Comparison of ENCODE assay signal across 22 cellular contexts in the genomic region with DNA sequence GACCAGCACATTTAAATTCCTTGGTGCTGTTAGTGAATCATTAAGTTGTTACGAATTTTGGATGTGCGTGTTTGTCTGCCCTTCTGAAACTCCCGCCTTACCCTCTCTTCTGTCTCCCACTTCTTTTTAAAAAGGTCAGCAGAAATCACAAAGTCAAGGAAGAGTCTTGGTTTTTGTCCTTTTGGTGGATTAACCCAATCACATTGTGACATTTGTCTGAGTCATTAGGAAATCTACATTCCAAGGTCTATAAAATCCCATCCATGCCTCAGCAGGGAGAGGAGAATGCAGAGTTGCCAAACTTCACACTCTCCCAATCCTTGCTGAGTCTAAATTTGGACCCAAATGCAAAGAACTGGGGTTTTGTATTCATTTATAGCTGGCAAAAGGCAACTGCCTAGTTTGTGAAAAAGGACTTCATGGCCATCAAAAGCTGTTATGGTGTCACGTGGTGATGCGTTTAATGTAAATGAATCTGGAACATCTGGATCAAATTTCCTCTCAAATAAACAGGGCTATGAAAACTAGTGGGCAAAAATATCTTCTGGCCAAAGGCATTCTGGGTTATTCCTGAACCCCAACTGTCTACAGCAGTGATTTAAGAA.
A peak's percentile ranks its signal among the peaks of the same experiment; 100 is the strongest.
DNase-seq lines count a peak whose midpoint lies in the region; ATAC-seq and TF ChIP-seq lines count a peak whose summit lies in the region.
"Had no signal": no experiment of that assay in that cellular context is flagged by ENCODE, and none has a peak within 500 bp of the region (broad histone marks: within the 10 kb centered on the region; RNA-seq: fewer than 3 reads in every experiment).

No MANE protein-coding gene starts in this region.

- H3K23ac ChIP-seq in IMR-90 (ENCODE audit: low read depth, low read length), result no peak overlapping the region

- H3K4ac ChIP-seq in IMR-90 (ENCODE audit: low read depth, low read length), result peak overlapping the region; percentile 7; the same call in 1 of the 2 replicates

- CTCF ChIA-PET in IMR-90 (lab: Yijun Ruan, JAX), result no interaction called here

- peak; percentile 54 for DNase-seq in AG09319 (ENCODE audit: extremely low read depth, low read depth)
- peak; percentile 49 for DNase-seq in IMR-90
- peak; percentile 24 for DNase-seq in choroid plexus epithelial cell (ENCODE audit: low read depth)
- DNase-seq in ACHN, result no peak
- DNase-seq in OCI-M2 (lab: John Stamatoyannopoulos, UW; ENCODE audit: unreplicated experiment), result no peak
- DNase-seq in activated gamma-delta T cell treated with Interleukin-2 at 50 U/mL for 16 hours, result no peak
- DNase-seq: activated CD8-positive, alpha-beta memory T cell treated with anti-CD3 and anti-CD28 coated beads for 24 hours; lower lobe of right lung; NCI-H526; right lobe of liver; stimulated activated CD4-positive, alpha-beta T cell treated with anti-CD3 and anti-CD28 coated beads, Interleukin-4, amount 100 ng/mL, for 1 hour; thyroid gland; WERI-Rb-1 had no signal

- no peaks in the 10 kb centered on the region for H4K20me1 ChIP-seq in IMR-90 (ENCODE audit: insufficient read depth, low read length)
- H4K20me1 ChIP-seq: BLaER1 had no signal

- H3K4me3 ChIP-seq in IMR-90 (ENCODE audit: insufficient read depth, low read depth, low read length), result no peak overlapping the region
- H3K4me3 ChIP-seq in choroid plexus epithelial cell (ENCODE audit: low read depth, low read length), result no peak overlapping the region
- H3K4me3 ChIP-seq: ascending aorta, BLaER1, HAP-1, lower lobe of right lung, neural progenitor cell, right lobe of liver, thyroid gland had no signal

- peak overlapping the region; percentile 24; the same call in 1 of the 2 replicates for H2AK5ac ChIP-seq in IMR-90 (ENCODE audit: low read depth, low read length)

- peak overlapping the region in 1 of 2 experiments; percentile 22; a peak in 1 of 4 replicates for H4K8ac ChIP-seq in IMR-90 (ENCODE audit: low read depth in 2 of 2, low read length in 2 of 2)

- H3K4me3 Mint-ChIP-seq in nephron, result no peak overlapping the region
- H3K4me3 Mint-ChIP-seq: IgD-negative memory B cell, neural progenitor cell had no signal

- in situ Hi-C loops in IMR-90 (cut with MboI; ENCODE audit: low sequenced_read_pairs), result no loop called here
- in situ Hi-C loops in ACHN (cut with HindIII; ENCODE audit: low pct_ligation_motif_present, low pct_unique_long_range_greater_than_20kb, low sequenced_read_pairs), result no loop called here

- POLR2A ChIA-PET in IMR-90 (lab: Charles Lee; ENCODE audit: unreplicated experiment), result no interaction called here

- H3K79me1 ChIP-seq in IMR-90 (ENCODE audit: low read depth in 1 of 2, low read length in 2 of 2), result no peaks in the 10 kb centered on the region

- no peak overlapping the region for H3K4me2 ChIP-seq in IMR-90 (ENCODE audit: low read depth, low read length)
- H3K4me2 ChIP-seq: BLaER1, neural progenitor cell had no signal

- H3K36me3 Mint-ChIP-seq in nephron (ENCODE audit: low read depth), result no peaks in the 10 kb centered on the region
- H3K36me3 Mint-ChIP-seq: IgD-negative memory B cell, neural progenitor cell had no signal

- dilution Hi-C loops in IMR-90 (cut with HindIII; ENCODE audit: low sequenced_read_pairs, unreplicated experiment), result no loop called here

- H3K4me1 Mint-ChIP-seq in nephron, result peaks cover 55% of the 10 kb centered on the region

- peak overlapping the region; percentile 7; the same call in 1 of the 2 replicates for H2BK20ac ChIP-seq in IMR-90 (ENCODE audit: low read depth, low read length)

- H3K14ac ChIP-seq in IMR-90 (replicated peaks; ENCODE audit: low read depth, low read length), result no peak overlapping the region

- H3K27me3 ChIP-seq in IMR-90 (ENCODE audit: control insufficient read depth, insufficient read depth, low read length), result no peaks in the 10 kb centered on the region
- H3K27me3 ChIP-seq: ascending aorta, neural progenitor cell, right lobe of liver, thyroid gland had no signal

- peak; percentile 68 for ATAC-seq in IMR-90 (ENCODE audit: low read depth)
- ATAC-seq in GM18511 (IDR thresholded peaks at IDR 0.05; ENCODE audit: unreplicated experiment), result no peak
- ATAC-seq: lower lobe of right lung, Panc1, right lobe of liver had no signal

- no peak overlapping the region for H3K56ac ChIP-seq in IMR-90 (ENCODE audit: extremely low read depth, insufficient read depth, low read length)

- WGBS in IMR-90 (ENCODE audit: extremely low coverage in 2 of 2, insufficient read length in 1 of 2), 2 experiments, result no CpG with 5 or more reads among the region's 5 CpGs

- no peaks in the 10 kb centered on the region for H3K27me3 Mint-ChIP-seq in nephron (ENCODE audit: low read depth)

- no peak overlapping the region for H4K91ac ChIP-seq in IMR-90 (ENCODE audit: insufficient read depth, low read depth, low read length)

- peak overlapping the region; percentile 28; the same call in 1 of the 2 replicates for H3K18ac ChIP-seq in IMR-90 (ENCODE audit: low read depth, low read length)

- H3K9ac ChIP-seq in IMR-90 (ENCODE audit: low read depth, low read length), result no peak overlapping the region
- H3K9ac ChIP-seq: BLaER1, neural progenitor cell had no signal

- H2BK15ac ChIP-seq in IMR-90 (ENCODE audit: low read depth, low read length), result peak overlapping the region; percentile 11; the same call in 2 of the 3 replicates

- peaks cover 20% of the 10 kb centered on the region for H3K4me1 ChIP-seq in IMR-90 (ENCODE audit: control insufficient read depth, insufficient read depth, low read length)
- H3K4me1 ChIP-seq: ascending aorta, HAP-1, lower lobe of right lung, right lobe of liver had no signal

- TF ChIP-seq CTCF in AG09319 (IDR thresholded peaks at IDR 0.05; ENCODE audit: low read depth, low read length) (no peak), IMR-90 (conservative IDR thresholded peaks at IDR 0.05; ENCODE audit: low read depth, low read length) (no peak), choroid plexus epithelial cell (conservative IDR thresholded peaks at IDR 0.05; ENCODE audit: low read depth, low read length) (no peak), nephron (IDR thresholded peaks at IDR 0.05; ENCODE audit: unreplicated experiment in 3 of 3) (no peak)

- no peaks in the 10 kb centered on the region for H3K9me3 ChIP-seq in IMR-90 (ENCODE audit: control insufficient read depth, insufficient read depth, low read length)
- H3K9me3 ChIP-seq: ascending aorta, BLaER1, HAP-1, lower lobe of right lung, right lobe of liver, thyroid gland had no signal

- peak overlapping the region; percentile 81 to 87 (median 82) for H3K27ac Mint-ChIP-seq in nephron
- H3K27ac Mint-ChIP-seq: IgD-negative memory B cell, neural progenitor cell had no signal

- intact Hi-C loops in IMR-90 (cut with micrococcal nuclease), result no loop called here

- H4K5ac ChIP-seq in IMR-90 (ENCODE audit: low read depth, low read length), result 0 out of 2 replicates have a peak overlapping the region, but pooled peaks have one; percentile 5

- H3K9me3 Mint-ChIP-seq in nephron, result no peaks in the 10 kb centered on the region
- H3K9me3 Mint-ChIP-seq: activated T-helper 2 cell treated with anti-CD3 and anti-CD28 coated beads, Interferon-gamma antibody, Interleukin-2, Interleukin-4, amounts not matched to agents 10 μg/mL and 5 μg/mL and 100 μg/mL, durations not matched to agents 14 hours and 24 hours and 36 hours; IgD-negative memory B cell; neural progenitor cell had no signal

- H2AFZ ChIP-seq in IMR-90 (replicated peaks; ENCODE audit: low read length, poor library complexity), result no peak overlapping the region
- H2AFZ ChIP-seq: neural progenitor cell had no signal

- peaks cover 6% of the 10 kb centered on the region; the same call in 1 of the 2 replicates for H3K9me1 ChIP-seq in IMR-90 (ENCODE audit: insufficient read depth, low read length)

- H3K36me3 ChIP-seq in IMR-90 (ENCODE audit: control insufficient read depth, insufficient read depth, low read length), result no peaks in the 10 kb centered on the region
- H3K36me3 ChIP-seq: ascending aorta, BLaER1, HAP-1, lower lobe of right lung, neural progenitor cell, right lobe of liver, thyroid gland, WERI-Rb-1 had no signal

- no TSS peak for BruUV-seq in IMR-90 (replicated peaks; lab: Mats Ljungman, UMichigan)

- peak overlapping the region; percentile 12 for H2BK5ac ChIP-seq in IMR-90 (ENCODE audit: low read depth, low read length, poor library complexity, severe bottlenecking)

- no peak for TF ChIP-seq RAD21 in IMR-90 (IDR thresholded peaks at IDR 0.05; ENCODE audit: low read length)

- H3K27ac ChIP-seq in IMR-90 (ENCODE audit: insufficient read depth, low read length), result no peak overlapping the region
- H3K27ac ChIP-seq: ascending aorta, BLaER1, lower lobe of right lung, neural progenitor cell, right lobe of liver, thyroid gland, WERI-Rb-1 had no signal

- no peak overlapping the region for H2AK9ac ChIP-seq in IMR-90 (replicated peaks; ENCODE audit: low read depth, low read length, poor library complexity)

- TF ChIP-seq POLR2A in IMR-90 (IDR thresholded peaks at IDR 0.05; ENCODE audit: low read depth, low read length), result no peak

- peak overlapping the region; percentile 44 for H2BK120ac ChIP-seq in IMR-90 (ENCODE audit: low read depth, low read length)

TF ChIP-seq in IMR-90, 13 proteins besides CTCF, POLR2A, EP300 and RAD21:
- TF ChIP-seq MAZ (IDR thresholded peaks at IDR 0.05; ENCODE audit: borderline replicate concordance, low read depth, low read length), result no peak
- TF ChIP-seq RCOR1 (IDR thresholded peaks at IDR 0.05; ENCODE audit: insufficient replicate concordance, low read length), result no peak
- TF ChIP-seq, protein P1, sequence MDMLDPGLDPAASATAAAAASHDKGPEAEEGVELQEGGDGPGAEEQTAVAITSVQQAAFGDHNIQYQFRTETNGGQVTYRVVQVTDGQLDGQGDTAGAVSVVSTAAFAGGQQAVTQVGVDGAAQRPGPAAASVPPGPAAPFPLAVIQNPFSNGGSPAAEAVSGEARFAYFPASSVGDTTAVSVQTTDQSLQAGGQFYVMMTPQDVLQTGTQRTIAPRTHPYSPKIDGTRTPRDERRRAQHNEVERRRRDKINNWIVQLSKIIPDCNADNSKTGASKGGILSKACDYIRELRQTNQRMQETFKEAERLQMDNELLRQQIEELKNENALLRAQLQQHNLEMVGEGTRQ (IDR thresholded peaks at IDR 0.05; ENCODE audit: low read depth, low read length), result peak; percentile 11; the same call in 1 of the 2 replicates
- peak; percentile 42 for TF ChIP-seq MAFK (IDR thresholded peaks at IDR 0.05; ENCODE audit: low read depth, low read length)
- no peak for TF ChIP-seq NFE2L2 (IDR thresholded peaks at IDR 0.05; ENCODE audit: low read depth, low read length)
- peak; percentile 71 for TF ChIP-seq CEBPB (IDR thresholded peaks at IDR 0.05; ENCODE audit: low read depth, low read length)

Comparison
In these comparisons a context has a peak if more than half of its experiments do, and no peak if none do; other contexts are left out.
1. DNase-seq: peak in AG09319 (single experiment), IMR-90 (single experiment) and choroid plexus epithelial cell (single experiment); none in ACHN (single experiment), OCI-M2 (single experiment) and activated gamma-delta T cell treated with Interleukin-2 at 50 U/mL for 16 hours (single experiment).